Comparison of ENCODE assay signal across 13 cellular contexts in the genomic region with DNA sequence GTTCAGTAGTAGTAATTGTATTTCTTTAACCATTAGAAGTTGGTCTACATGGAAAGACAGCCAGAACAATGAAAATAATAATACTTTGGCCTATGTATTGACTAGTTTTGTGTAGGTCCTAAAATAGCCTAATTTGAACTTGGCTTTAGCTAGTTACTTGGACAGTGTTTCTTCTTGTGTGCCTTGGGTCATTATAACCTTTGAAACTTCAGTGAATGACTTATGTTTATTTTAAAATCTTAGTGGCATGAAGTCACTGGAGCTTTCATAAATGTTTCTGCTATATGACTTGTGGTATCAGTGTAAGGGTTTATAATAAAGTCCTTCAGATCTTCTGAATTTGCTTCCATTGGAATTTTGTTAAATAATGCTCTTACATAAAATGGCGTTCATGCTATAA. TPM values are rescaled to one million over a fixed set of nuclear protein-coding genes. Genes with fewer than 3 reads are reported as not detected.
DNase-seq lines count a peak whose midpoint lies in the region; ATAC-seq and TF ChIP-seq lines count a peak whose summit lies in the region.
"Had no signal": no experiment of that assay in that cellular context is flagged by ENCODE, and none has a peak within 500 bp of the region (broad histone marks: within the 10 kb centered on the region; RNA-seq: fewer than 3 reads in every experiment).

No MANE protein-coding gene starts in this region.

- H3K27ac ChIP-seq in osteoblast (ENCODE audit: low read depth, low read length): no peak overlapping the region

- H3K27ac Mint-ChIP-seq in activated CD4-positive, alpha-beta T cell treated with anti-CD3 and anti-CD28 coated beads for 36 hours: peak overlapping the region; percentile 70
- peak overlapping the region; percentile 17 to 87 (median 62) for H3K27ac Mint-ChIP-seq in IgD-negative memory B cell
- peak overlapping the region; percentile 58 for H3K27ac Mint-ChIP-seq in activated naive CD8-positive, alpha-beta T cell treated with anti-CD3 and anti-CD28 coated beads, Interleukin-2, amount 10 ng/mL, durations not matched to agents 7 days and 5 days

- H3K4me1 Mint-ChIP-seq in activated CD4-positive, alpha-beta T cell treated with anti-CD3 and anti-CD28 coated beads for 36 hours: peaks cover 61% of the 10 kb centered on the region
- H3K4me1 Mint-ChIP-seq in IgD-negative memory B cell: peaks cover 44 to 61% (median 51%) of the 10 kb centered on the region in 3 donors
- H3K4me1 Mint-ChIP-seq in activated naive CD8-positive, alpha-beta T cell treated with anti-CD3 and anti-CD28 coated beads, Interleukin-2, amount 10 ng/mL, durations not matched to agents 7 days and 5 days: peaks cover 57% of the 10 kb centered on the region

- no peak for TF ChIP-seq CTCF in osteoblast (IDR thresholded peaks at IDR 0.05; ENCODE audit: extremely low read depth, low read depth, low read length)

- H3K4me2 ChIP-seq in osteoblast (ENCODE audit: insufficient read depth, low read length): peak overlapping the region; percentile 4

- no peaks in the 10 kb centered on the region for H3K9me3 ChIP-seq in osteoblast (ENCODE audit: low read depth, low read length)

- CTCF ChIA-PET in activated CD4-positive, alpha-beta T cell treated with anti-CD3 and anti-CD28 coated beads for 36 hours (lab: Charles Lee): interaction anchor here (0.5 to 0.9 kb wide), 2 partner anchors 34 to 396 kb away, joined by 3 read pairs; no protein-coding TSS in a partner anchor

- no peaks in the 10 kb centered on the region for H3K27me3 ChIP-seq in osteoblast (ENCODE audit: insufficient read depth, low read length)

- no peaks in the 10 kb centered on the region for H3K27me3 Mint-ChIP-seq in activated CD4-positive, alpha-beta T cell treated with anti-CD3 and anti-CD28 coated beads for 36 hours
- H3K27me3 Mint-ChIP-seq in IgD-negative memory B cell: no peaks in the 10 kb centered on the region
- no peaks in the 10 kb centered on the region for H3K27me3 Mint-ChIP-seq in activated naive CD8-positive, alpha-beta T cell treated with anti-CD3 and anti-CD28 coated beads, Interleukin-2, amount 10 ng/mL, durations not matched to agents 7 days and 5 days

- peaks cover 45% of the 10 kb centered on the region for H4K20me1 ChIP-seq in osteoblast (ENCODE audit: insufficient read depth, low read length)

- POLR2A ChIA-PET in activated CD4-positive, alpha-beta T cell treated with anti-CD3 and anti-CD28 coated beads for 36 hours (lab: Charles Lee): no interaction called here
- POLR2A ChIA-PET in activated naive CD8-positive, alpha-beta T cell treated with anti-CD3 and anti-CD28 coated beads, Interleukin-2, amount 10 ng/mL, durations not matched to agents 7 days and 5 days (lab: Charles Lee): interaction anchor here (1.8 kb wide), 1 partner anchor 10 kb away, joined by 6 read pairs; no protein-coding TSS in a partner anchor

- intact Hi-C loops in activated CD4-positive, alpha-beta T cell treated with anti-CD3 and anti-CD28 coated beads for 36 hours (cut with DNase I, micrococcal nuclease): loop anchor here (10.0 kb wide), 3 partner anchors 501 to 1161 kb away; partner anchors contain the start of gene IARS1 (in 1 of the 2)

- H3K79me2 ChIP-seq in osteoblast (ENCODE audit: insufficient read depth, low read length): peaks cover 94% of the 10 kb centered on the region

- H2AFZ ChIP-seq in osteoblast (ENCODE audit: low read length): no peak overlapping the region

- ATAC-seq in activated CD4-positive, alpha-beta T cell treated with anti-CD3 and anti-CD28 coated beads for 36 hours: no peak
- ATAC-seq in activated naive CD8-positive, alpha-beta T cell treated with anti-CD3 and anti-CD28 coated beads, Interleukin-2, amount 10 ng/mL, durations not matched to agents 7 days and 5 days (ENCODE audit: low read depth): no peak
- no peak for ATAC-seq in HG03175 (IDR thresholded peaks at IDR 0.05; ENCODE audit: unreplicated experiment)
- ATAC-seq: activated naive CD4-positive, alpha-beta T cell treated with anti-CD3 and anti-CD28 coated beads, Interleukin-2, amount 50 U/mL, for 72 hours had no signal

- H3K4me3 Mint-ChIP-seq in activated CD4-positive, alpha-beta T cell treated with anti-CD3 and anti-CD28 coated beads for 36 hours: peak overlapping the region; percentile 50
- peak overlapping the region in 2 of 4 donors; percentile 35 to 81 for H3K4me3 Mint-ChIP-seq in IgD-negative memory B cell
- H3K4me3 Mint-ChIP-seq in activated naive CD8-positive, alpha-beta T cell treated with anti-CD3 and anti-CD28 coated beads, Interleukin-2, amount 10 ng/mL, durations not matched to agents 7 days and 5 days: peak overlapping the region; percentile 9

- H3K4me3 ChIP-seq in osteoblast (ENCODE audit: insufficient read depth, low read length): no peak overlapping the region
- H3K4me3 ChIP-seq: skin epidermis had no signal

- peaks cover 30% of the 10 kb centered on the region for H3K4me1 ChIP-seq in osteoblast (ENCODE audit: insufficient read depth, low read length)

- H3K36me3 ChIP-seq in osteoblast (ENCODE audit: insufficient read depth, low read length): no peaks in the 10 kb centered on the region

- no peak for DNase-seq in activated CD4-positive, alpha-beta T cell treated with anti-CD3 and anti-CD28 coated beads for 36 hours
- no peak for DNase-seq in activated CD4-positive, alpha-beta T cell treated with anti-CD3 and anti-CD28 coated beads, Interleukin-2, amount 50 U/mL, for 48 hours
- DNase-seq in activated naive CD8-positive, alpha-beta T cell treated with anti-CD3 and anti-CD28 coated beads, Interleukin-2, amount 10 ng/mL, durations not matched to agents 7 days and 5 days: no peak
- DNase-seq in osteoblast (ENCODE audit: insufficient read length, low spot score, missing footprints) (no peak), NCI-H446 (lab: John Stamatoyannopoulos, UW) (no peak), kidney tubule cell (ENCODE audit: low spot score) (no peak)
- DNase-seq: activated CD4-positive, CD25-positive, alpha-beta regulatory T cell treated with anti-CD3 and anti-CD28 coated beads, Interleukin-2, amount 50 U/mL, for 72 hours; hypothalamus; OCI-M1 had no signal

- H3K9me3 Mint-ChIP-seq in activated CD4-positive, alpha-beta T cell treated with anti-CD3 and anti-CD28 coated beads for 36 hours (ENCODE audit: low read depth): no peaks in the 10 kb centered on the region
- no peaks in the 10 kb centered on the region for H3K9me3 Mint-ChIP-seq in IgD-negative memory B cell
- no peaks in the 10 kb centered on the region for H3K9me3 Mint-ChIP-seq in activated naive CD8-positive, alpha-beta T cell treated with anti-CD3 and anti-CD28 coated beads, Interleukin-2, amount 10 ng/mL, durations not matched to agents 7 days and 5 days
- H3K9me3 Mint-ChIP-seq: activated naive CD4-positive, alpha-beta T cell treated with anti-CD3 and anti-CD28 coated beads, Interleukin-2, amount 50 U/mL, for 72 hours had no signal

- H3K36me3 Mint-ChIP-seq in activated CD4-positive, alpha-beta T cell treated with anti-CD3 and anti-CD28 coated beads for 36 hours (ENCODE audit: low read depth): peaks cover 33% of the 10 kb centered on the region
- peaks cover 2% of the 10 kb centered on the region for H3K36me3 Mint-ChIP-seq in IgD-negative memory B cell
- peaks cover 20% of the 10 kb centered on the region for H3K36me3 Mint-ChIP-seq in activated naive CD8-positive, alpha-beta T cell treated with anti-CD3 and anti-CD28 coated beads, Interleukin-2, amount 10 ng/mL, durations not matched to agents 7 days and 5 days

RNA-seq across cellular contexts. Expression of gene FAM120AOS, which starts 2.6 kb away (rescaled TPM):
- total RNA-seq in activated CD4-positive, alpha-beta T cell treated with anti-CD3 and anti-CD28 coated beads for 36 hours: 10 to 100 TPM; 38.7 to 43.1 TPM
- 62.9 TPM for polyA plus RNA-seq in IgD-negative memory B cell
- 10 to 100 TPM; 39.8 to 41.6 TPM for total RNA-seq in activated naive CD8-positive, alpha-beta T cell treated with anti-CD3 and anti-CD28 coated beads, Interleukin-2, amount 10 ng/mL, durations not matched to agents 7 days and 5 days
- total RNA-seq in osteoblast: 43.4 and 48.0 TPM in 2 replicates

RNA-seq across cellular contexts. Expression of gene FAM120A, which starts 4.5 kb away (rescaled TPM):
- 100 to 1,000 TPM; 115 to 154 TPM for total RNA-seq in activated CD4-positive, alpha-beta T cell treated with anti-CD3 and anti-CD28 coated beads for 36 hours
- polyA plus RNA-seq in IgD-negative memory B cell: 14.5 TPM
- 100 to 1,000 TPM; 116 to 117 TPM for total RNA-seq in activated naive CD8-positive, alpha-beta T cell treated with anti-CD3 and anti-CD28 coated beads, Interleukin-2, amount 10 ng/mL, durations not matched to agents 7 days and 5 days
- total RNA-seq in osteoblast: 129 and 136 TPM in 2 replicates
